ENCODE assay signal across 18 cellular contexts in genomic region chr5:39730011-39730410, GRCh38.
DNase-seq lines count a peak whose midpoint lies in the region; ATAC-seq, FAIRE-seq and TF ChIP-seq lines count a peak whose summit lies in the region.
"Had no signal": no experiment of that assay in that cellular context is flagged by ENCODE, and none has a peak within 500 bp of the region (broad histone marks: within the 10 kb centered on the region; RNA-seq: fewer than 3 reads in every experiment).

No MANE protein-coding gene starts in this region.

- H3K79me2 ChIP-seq in HCT116 (ENCODE audit: insufficient read depth, low read length) (no peaks in the 10 kb centered on the region), neural progenitor cell (ENCODE audit: low read depth) (no peaks in the 10 kb centered on the region)

- H3K36me3 Mint-ChIP-seq in neural progenitor cell = no peaks in the 10 kb centered on the region
- H3K36me3 Mint-ChIP-seq: CD8-positive, alpha-beta T cell had no signal

- RAD21 ChIA-PET in HCT116 (lab: Charles Lee; ENCODE audit: low non-redundant PET in 1 of 2, low total read pairs in 2 of 2, uncharacterized antibody in 2 of 2, unreplicated experiment in 2 of 2) = no interaction called here

- H3K9me2 ChIP-seq in HCT116 (ENCODE audit: insufficient read depth) = no peaks in the 10 kb centered on the region

- TF ChIP-seq CTCF in HCT116 (IDR thresholded peaks at IDR 0.05 in 2 of 3, conservative IDR thresholded peaks at IDR 0.05 in 1 of 3; ENCODE audit: borderline replicate concordance in 1 of 3, insufficient read depth in 1 of 3, low read depth in 2 of 3, low read length in 2 of 3) = no peak
- no peak for TF ChIP-seq CTCF in neural progenitor cell (IDR thresholded peaks at IDR 0.05)

- no peak overlapping the region for H3K9ac ChIP-seq in HCT116 (ENCODE audit: low read length)
- no peak overlapping the region for H3K9ac ChIP-seq in neural progenitor cell
- H3K9ac ChIP-seq: BLaER1 had no signal

- H3K4me1 ChIP-seq in HCT116 (ENCODE audit: control insufficient read depth in 1 of 2, insufficient read depth in 2 of 2, low read length in 2 of 2) (peaks cover 0 to 5% of the 10 kb centered on the region in 2 experiments; a peak in 1 of 4 replicates), neural progenitor cell (no peaks in the 10 kb centered on the region)
- H3K4me1 ChIP-seq: BLaER1, HAP-1 had no signal

- H3K9me3 Mint-ChIP-seq in neural progenitor cell = no peaks in the 10 kb centered on the region
- H3K9me3 Mint-ChIP-seq: CD8-positive, alpha-beta T cell had no signal

- no peak for TF ChIP-seq POLR2A in HCT116 (IDR thresholded peaks at IDR 0.05; ENCODE audit: borderline replicate concordance, extremely low read depth, insufficient read depth, insufficient read length)

- H3K4me1 Mint-ChIP-seq in neural progenitor cell = no peaks in the 10 kb centered on the region

- no peak overlapping the region for H3K4me2 ChIP-seq in HCT116 (ENCODE audit: low read length)
- H3K4me2 ChIP-seq in neural progenitor cell = no peak overlapping the region
- H3K4me2 ChIP-seq: BLaER1 had no signal

- ATAC-seq in HCT116 (no peak), GM19324 (IDR thresholded peaks at IDR 0.05; ENCODE audit: low FRiP score, unreplicated experiment) (no peak), left lobe of liver (no peak), GM18909 (IDR thresholded peaks at IDR 0.05; ENCODE audit: poor library complexity, unreplicated experiment) (no peak)
- ATAC-seq: CD8-positive, alpha-beta T cell had no signal

- H3K4me3 ChIP-seq in HCT116 (replicated peaks in 1 of 2; ENCODE audit: low read depth in 1 of 2, low read length in 2 of 2) (no peak overlapping the region), neural progenitor cell (no peak overlapping the region)
- H3K4me3 ChIP-seq: BLaER1, HAP-1 had no signal

- in situ Hi-C loops in Caki2 (cut with HindIII; ENCODE audit: low pct_unique_long_range_greater_than_20kb, low sequenced_read_pairs) = no loop called here

- H3K9me3 ChIP-seq in HCT116 (ENCODE audit: control insufficient read depth in 1 of 2, insufficient read depth in 1 of 2, low read depth in 1 of 2, low read length in 2 of 2) (no peaks in the 10 kb centered on the region), neural progenitor cell (ENCODE audit: low read depth) (no peaks in the 10 kb centered on the region)
- H3K9me3 ChIP-seq: BLaER1, HAP-1 had no signal

- peak overlapping the region; percentile 17 for H2AFZ ChIP-seq in HCT116 (ENCODE audit: low read depth, low read length, poor library complexity, severe bottlenecking)
- no peak overlapping the region for H2AFZ ChIP-seq in neural progenitor cell (replicated peaks)

- peak overlapping the region; percentile 13 for H3K27ac Mint-ChIP-seq in neural progenitor cell
- H3K27ac Mint-ChIP-seq: CD8-positive, alpha-beta T cell had no signal

- FAIRE-seq in RCC 7860 (lab: Jason Lieb, UNC) = peak; percentile 66

- intact Hi-C loops in HCT116 (cut with micrococcal nuclease) = no loop called here

- no peaks in the 10 kb centered on the region for H3K27me3 Mint-ChIP-seq in neural progenitor cell (ENCODE audit: insufficient read depth, low read depth)

- no peaks in the 10 kb centered on the region for H4K20me1 ChIP-seq in HCT116 (ENCODE audit: insufficient read depth)
- H4K20me1 ChIP-seq in neural progenitor cell (ENCODE audit: low read depth) = no peaks in the 10 kb centered on the region
- H4K20me1 ChIP-seq: BLaER1 had no signal

- DNase-seq in Caki2 (ENCODE audit: low read depth) (peak; percentile 28), HCT116 (ENCODE audit: low read depth, low spot score) (no peak), RCC 7860 (ENCODE audit: low spot score) (peak; percentile 35), neural progenitor cell (ENCODE audit: low spot score) (no peak), left lobe of liver (ENCODE audit: low spot score) (no peak)
- DNase-seq: CD8-positive, alpha-beta T cell; DMS79; IMR-90; MM.1S; NCI-H1092 treated with DMSO at 0.1 percent for 48 hours; NCI-H146; NCI-H2029 treated with DMSO at 0.1 percent for 48 hours; NCI-H2171; NCI-H526 had no signal

- H3K4me3 Mint-ChIP-seq in neural progenitor cell = no peak overlapping the region
- H3K4me3 Mint-ChIP-seq: CD8-positive, alpha-beta T cell had no signal

- POLR2A ChIA-PET in HCT116 (lab: Charles Lee) = no interaction called here

- BruUV-seq in HCT116 (replicated peaks; lab: Mats Ljungman, UMichigan) = no TSS peak

- CTCF ChIA-PET in HCT116 (lab: Charles Lee) = no interaction called here

- no peaks in the 10 kb centered on the region for H3K36me3 ChIP-seq in HCT116 (ENCODE audit: control insufficient read depth in 1 of 2, insufficient read depth in 2 of 2, low read length in 2 of 2)
- H3K36me3 ChIP-seq in neural progenitor cell = no peaks in the 10 kb centered on the region
- H3K36me3 ChIP-seq: BLaER1, HAP-1 had no signal

- H3K27me3 ChIP-seq in HCT116 (ENCODE audit: insufficient read depth, low read length) = no peaks in the 10 kb centered on the region
- H3K27me3 ChIP-seq in neural progenitor cell = no peaks in the 10 kb centered on the region
- H3K27me3 ChIP-seq: BLaER1 had no signal

- TF ChIP-seq RAD21 in HCT116 (IDR thresholded peaks at IDR 0.05; ENCODE audit: low read depth) = no peak

- H3K27ac ChIP-seq in HCT116 (ENCODE audit: low read depth, low read length) (no peak overlapping the region), neural progenitor cell (no peak overlapping the region)
- H3K27ac ChIP-seq: BLaER1 had no signal

- H3F3A ChIP-seq in neural progenitor cell (ENCODE audit: low read depth) = no peaks in the 10 kb centered on the region

TF ChIP-seq in HCT116, 20 proteins besides CTCF, POLR2A, EP300 and RAD21:
- TF ChIP-seq ATF3 (IDR thresholded peaks at IDR 0.05) (no peak), SIN3A (IDR thresholded peaks at IDR 0.05; ENCODE audit: low read depth) (no peak), JUND (IDR thresholded peaks at IDR 0.05) (no peak), ZNF274 (IDR thresholded peaks at IDR 0.05; ENCODE audit: low read depth, low read length) (no peak), SP1 (IDR thresholded peaks at IDR 0.05; ENCODE audit: low read depth) (no peak), ZFX (IDR thresholded peaks at IDR 0.05) (no peak), CEBPB (IDR thresholded peaks at IDR 0.05; ENCODE audit: low read depth) (no peak)
- TF ChIP-seq, protein P1, sequence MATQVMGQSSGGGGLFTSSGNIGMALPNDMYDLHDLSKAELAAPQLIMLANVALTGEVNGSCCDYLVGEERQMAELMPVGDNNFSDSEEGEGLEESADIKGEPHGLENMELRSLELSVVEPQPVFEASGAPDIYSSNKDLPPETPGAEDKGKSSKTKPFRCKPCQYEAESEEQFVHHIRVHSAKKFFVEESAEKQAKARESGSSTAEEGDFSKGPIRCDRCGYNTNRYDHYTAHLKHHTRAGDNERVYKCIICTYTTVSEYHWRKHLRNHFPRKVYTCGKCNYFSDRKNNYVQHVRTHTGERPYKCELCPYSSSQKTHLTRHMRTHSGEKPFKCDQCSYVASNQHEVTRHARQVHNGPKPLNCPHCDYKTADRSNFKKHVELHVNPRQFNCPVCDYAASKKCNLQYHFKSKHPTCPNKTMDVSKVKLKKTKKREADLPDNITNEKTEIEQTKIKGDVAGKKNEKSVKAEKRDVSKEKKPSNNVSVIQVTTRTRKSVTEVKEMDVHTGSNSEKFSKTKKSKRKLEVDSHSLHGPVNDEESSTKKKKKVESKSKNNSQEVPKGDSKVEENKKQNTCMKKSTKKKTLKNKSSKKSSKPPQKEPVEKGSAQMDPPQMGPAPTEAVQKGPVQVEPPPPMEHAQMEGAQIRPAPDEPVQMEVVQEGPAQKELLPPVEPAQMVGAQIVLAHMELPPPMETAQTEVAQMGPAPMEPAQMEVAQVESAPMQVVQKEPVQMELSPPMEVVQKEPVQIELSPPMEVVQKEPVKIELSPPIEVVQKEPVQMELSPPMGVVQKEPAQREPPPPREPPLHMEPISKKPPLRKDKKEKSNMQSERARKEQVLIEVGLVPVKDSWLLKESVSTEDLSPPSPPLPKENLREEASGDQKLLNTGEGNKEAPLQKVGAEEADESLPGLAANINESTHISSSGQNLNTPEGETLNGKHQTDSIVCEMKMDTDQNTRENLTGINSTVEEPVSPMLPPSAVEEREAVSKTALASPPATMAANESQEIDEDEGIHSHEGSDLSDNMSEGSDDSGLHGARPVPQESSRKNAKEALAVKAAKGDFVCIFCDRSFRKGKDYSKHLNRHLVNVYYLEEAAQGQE (IDR thresholded peaks at IDR 0.05; ENCODE audit: low read depth) = no peak

Comparison
In these comparisons a context has a peak if more than half of its experiments do, and no peak if none do; other contexts are left out.
1. DNase-seq: peak in Caki2 (single experiment) and RCC 7860 (single experiment); none in HCT116 (single experiment), neural progenitor cell (single experiment) and left lobe of liver (single experiment).